In genomic region chr12:8917751-8918150, GRCh38 we compare ENCODE assay signal across 26 cellular contexts.
"Had no signal": no experiment of that assay in that cellular context is flagged by ENCODE, and none has a peak within 500 bp of the region (broad histone marks: within the 10 kb centered on the region; RNA-seq: fewer than 3 reads in every experiment).

No MANE protein-coding gene starts in this region.

- H3K27ac ChIP-seq: coronary artery, esophagus muscularis mucosa, heart left ventricle, left ventricle myocardium inferior, ovary, prostate gland, suprapubic skin, tibial nerve had no signal

- H3K9me3 Mint-ChIP-seq: activated naive CD8-positive, alpha-beta T cell treated with anti-CD3 and anti-CD28 coated beads for 36 hours; activated T-cell treated with anti-CD3 and anti-CD28 coated beads, Interleukin-2, amount 50 U/mL, for 4 hours; activated T-helper 2 cell treated with anti-CD3 and anti-CD28 coated beads, Interferon-gamma antibody, Interleukin-2, Interleukin-4, amounts not matched to agents 10 μg/mL and 5 μg/mL and 100 μg/mL, durations not matched to agents 14 hours and 24 hours and 36 hours; immature natural killer cell; mesothelial cell of epicardium; naive thymus-derived CD8-positive, alpha-beta T cell; stimulated activated naive CD8-positive, alpha-beta T cell treated with anti-CD3 and anti-CD28 coated beads, Interleukin-15, Interleukin-2, amounts not matched to agents 100 ng/mL and 50 ng/mL, for 24 hours; T-helper 1 cell treated with Interleukin-12 subunit alpha and Interleukin-12 subunit beta and Interleukin-4 antibody, amounts not matched to agents 30 μg/mL and 1 μg/mL, for 36 hours had no signal

- H3K36me3 Mint-ChIP-seq: activated naive CD8-positive, alpha-beta T cell treated with anti-CD3 and anti-CD28 coated beads for 36 hours had no signal

- H3K4me3 ChIP-seq: coronary artery, esophagus muscularis mucosa, heart left ventricle, left ventricle myocardium inferior, ovary, prostate gland, suprapubic skin, tibial nerve had no signal

- H3K27ac Mint-ChIP-seq: activated naive CD8-positive, alpha-beta T cell treated with anti-CD3 and anti-CD28 coated beads for 36 hours; activated T-helper 2 cell treated with anti-CD3 and anti-CD28 coated beads, Interferon-gamma antibody, Interleukin-2, Interleukin-4, amounts not matched to agents 10 μg/mL and 5 μg/mL and 100 μg/mL, durations not matched to agents 14 hours and 24 hours and 36 hours; immature natural killer cell; mesothelial cell of epicardium; naive thymus-derived CD8-positive, alpha-beta T cell; stimulated activated naive CD8-positive, alpha-beta T cell treated with anti-CD3 and anti-CD28 coated beads, Interleukin-15, Interleukin-2, amounts not matched to agents 100 ng/mL and 50 ng/mL, for 24 hours; T-helper 1 cell treated with Interleukin-12 subunit alpha and Interleukin-12 subunit beta and Interleukin-4 antibody, amounts not matched to agents 30 μg/mL and 1 μg/mL, for 36 hours had no signal

- DNase-seq: activated CD4-positive, alpha-beta T cell treated with anti-CD3 and anti-CD28 coated beads for 4 hours; activated CD4-positive, alpha-beta T cell treated with anti-CD3 and anti-CD28 coated beads, Interleukin-2, amount 50 U/mL, for 48 hours; activated CD4-positive, CD25-positive, alpha-beta regulatory T cell; activated CD8-positive, alpha-beta memory T cell treated with anti-CD3 and anti-CD28 coated beads, Interleukin-2, amount 50 U/mL, for 48 hours; activated naive CD4-positive, alpha-beta T cell treated with Interleukin-2 at 50 U/mL for 16 hours; activated naive CD8-positive, alpha-beta T cell treated with anti-CD3 and anti-CD28 coated beads for 36 hours; activated T-cell treated with anti-CD3 and anti-CD28 coated beads, Interleukin-2, amount 50 U/mL, for 4 hours; amniotic stem cell; heart left ventricle; immature natural killer cell; kidney glomerular epithelial cell; left ventricle myocardium inferior; naive thymus-derived CD8-positive, alpha-beta T cell; ovary; right cardiac atrium; stimulated activated CD4-positive, alpha-beta T cell treated with anti-CD3 and anti-CD28 coated beads, Interleukin-1b, Interleukin-23, amount 100 ng/mL, for 48 hours; T1000 had no signal

- H3K27me3 ChIP-seq: esophagus muscularis mucosa, heart left ventricle, ovary, suprapubic skin, tibial nerve had no signal

- H3K4me3 Mint-ChIP-seq: activated naive CD8-positive, alpha-beta T cell treated with anti-CD3 and anti-CD28 coated beads for 36 hours; activated T-cell treated with anti-CD3 and anti-CD28 coated beads, Interleukin-2, amount 50 U/mL, for 4 hours; immature natural killer cell; mesothelial cell of epicardium; naive thymus-derived CD8-positive, alpha-beta T cell; stimulated activated naive CD8-positive, alpha-beta T cell treated with anti-CD3 and anti-CD28 coated beads, Interleukin-15, Interleukin-2, amounts not matched to agents 100 ng/mL and 50 ng/mL, for 24 hours; T-helper 1 cell treated with Interleukin-12 subunit alpha and Interleukin-12 subunit beta and Interleukin-4 antibody, amounts not matched to agents 30 μg/mL and 1 μg/mL, for 36 hours had no signal

- H3K9me3 ChIP-seq: esophagus muscularis mucosa, heart left ventricle, left ventricle myocardium inferior, ovary, prostate gland, suprapubic skin, tibial nerve had no signal

- H3K36me3 ChIP-seq: ovary, prostate gland had no signal

- H3K27me3 Mint-ChIP-seq: activated naive CD8-positive, alpha-beta T cell treated with anti-CD3 and anti-CD28 coated beads for 36 hours; naive thymus-derived CD8-positive, alpha-beta T cell; stimulated activated naive CD8-positive, alpha-beta T cell treated with anti-CD3 and anti-CD28 coated beads, Interleukin-15, Interleukin-2, amounts not matched to agents 100 ng/mL and 50 ng/mL, for 24 hours had no signal

- H3K4me1 ChIP-seq: prostate gland had no signal
